In genomic region chr6:89411269-89412070, GRCh38 we compare ENCODE assay signal across 8 cellular contexts. TPM values are rescaled to one million over a fixed set of nuclear protein-coding genes. Genes with fewer than 3 reads are reported as not detected.
DNase-seq lines count a peak whose midpoint lies in the region; ATAC-seq and TF ChIP-seq lines count a peak whose summit lies in the region.

No MANE protein-coding gene starts in this region.

- peak in 6 of 10 experiments; percentile 2 to 35 (median 8) for DNase-seq in CD4-positive, alpha-beta T cell
- DNase-seq in T-helper 17 cell = peak in 2 of 3 donors; percentile 10 to 14
- DNase-seq in cerebellum (ENCODE audit: low spot score) = peak; percentile 36
- peak; percentile 60 to 74 (median 63) for DNase-seq in right lobe of liver
- DNase-seq in stimulated activated effector memory CD8-positive, alpha-beta T cell treated with anti-CD3 and anti-CD28 coated beads, Interleukin-12 subunit alpha, Interleukin-12 subunit beta, amount 100 ng/mL, for 72 hours (ENCODE audit: low spot score in 2 of 2) = peak; percentile 32 to 70
- no peak for DNase-seq in kidney glomerular epithelial cell (lab: John Stamatoyannopoulos, UW)

- TF ChIP-seq POLR2A in right lobe of liver (IDR thresholded peaks at IDR 0.05) = no peak

- peak overlapping the region; percentile 47 for H3K27ac Mint-ChIP-seq in CD4-positive, alpha-beta T cell
- peak overlapping the region; percentile 61 for H3K27ac Mint-ChIP-seq in T-helper 17 cell
- no peak overlapping the region for H3K27ac Mint-ChIP-seq in stimulated activated effector memory CD8-positive, alpha-beta T cell treated with anti-CD3 and anti-CD28 coated beads, Interleukin-12 subunit alpha, Interleukin-12 subunit beta, amount 100 ng/mL, for 72 hours

- H3K9me3 Mint-ChIP-seq in CD4-positive, alpha-beta T cell = no peaks in the 10 kb centered on the region
- no peaks in the 10 kb centered on the region for H3K9me3 Mint-ChIP-seq in stimulated activated effector memory CD8-positive, alpha-beta T cell treated with anti-CD3 and anti-CD28 coated beads, Interleukin-12 subunit alpha, Interleukin-12 subunit beta, amount 100 ng/mL, for 72 hours

- peaks cover 5% of the 10 kb centered on the region for H3K36me3 Mint-ChIP-seq in CD4-positive, alpha-beta T cell (ENCODE audit: low read depth)
- H3K36me3 Mint-ChIP-seq in T-helper 17 cell (ENCODE audit: low read depth) = peaks cover 6% of the 10 kb centered on the region
- no peaks in the 10 kb centered on the region for H3K36me3 Mint-ChIP-seq in stimulated activated effector memory CD8-positive, alpha-beta T cell treated with anti-CD3 and anti-CD28 coated beads, Interleukin-12 subunit alpha, Interleukin-12 subunit beta, amount 100 ng/mL, for 72 hours

- H3K27me3 Mint-ChIP-seq in CD4-positive, alpha-beta T cell = peaks cover 12% of the 10 kb centered on the region
- peaks cover 14% of the 10 kb centered on the region for H3K27me3 Mint-ChIP-seq in T-helper 17 cell

- CTCF ChIA-PET in CD4-positive, alpha-beta T cell (lab: Charles Lee) = no interaction called here

- H3K27ac ChIP-seq in CD4-positive, alpha-beta T cell (ENCODE audit: low read depth, low read length) = no peak overlapping the region
- H3K27ac ChIP-seq in right lobe of liver = peak overlapping the region; percentile 47 to 70 (median 55)

- POLR2A ChIA-PET in CD4-positive, alpha-beta T cell (lab: Charles Lee) = interaction anchor here (0.7 to 2.8 kb wide), 8 partner anchors 12 to 448 kb away, joined by 3 to 18 read pairs (median 4); partner anchors contain the start of genes PNRC1, RNGTT and UBE2J1

- TF ChIP-seq CTCF in CD4-positive, alpha-beta T cell (IDR thresholded peaks at IDR 0.05) = no peak
- no peak for TF ChIP-seq CTCF in right lobe of liver (IDR thresholded peaks at IDR 0.05)

- peak overlapping the region; percentile 70 to 90 (median 76) for H3K4me3 ChIP-seq in right lobe of liver

- peaks cover 4% of the 10 kb centered on the region for H3K27me3 ChIP-seq in CD4-positive, alpha-beta T cell (ENCODE audit: control insufficient read depth, insufficient read depth, low read length)
- no peaks in the 10 kb centered on the region for H3K27me3 ChIP-seq in right lobe of liver

- H3K36me3 ChIP-seq in right lobe of liver = no peaks in the 10 kb centered on the region

- intact Hi-C loops in CD4-positive, alpha-beta T cell (cut with DNase I, micrococcal nuclease) = loop anchor here (5.0 kb wide), 2 partner anchors 34 to 64 kb away; no protein-coding TSS in a partner anchor
- intact Hi-C loops in right lobe of liver (cut with DNase I) = no loop called here

- no peaks in the 10 kb centered on the region for H3K9me3 ChIP-seq in CD4-positive, alpha-beta T cell (ENCODE audit: control insufficient read depth, low read length)
- H3K9me3 ChIP-seq in T-helper 17 cell (ENCODE audit: control insufficient read depth, low read length, poor library complexity, severe bottlenecking) (no peaks in the 10 kb centered on the region), right lobe of liver (no peaks in the 10 kb centered on the region)

- peaks cover 0 to 8% (median 0%) of the 10 kb centered on the region in 4 donors for H3K4me1 ChIP-seq in right lobe of liver

- ATAC-seq in CD4-positive, alpha-beta T cell (ENCODE audit: poor library complexity) = peak; percentile 42
- ATAC-seq in GM19397 (IDR thresholded peaks at IDR 0.05; ENCODE audit: unreplicated experiment) (peak; percentile 49), HG03521 (IDR thresholded peaks at IDR 0.05; ENCODE audit: unreplicated experiment) (peak; percentile 38), T-helper 17 cell (peak; percentile 53), right lobe of liver (peak; percentile 58 to 68 (median 65))
- peak; percentile 74 for ATAC-seq in stimulated activated effector memory CD8-positive, alpha-beta T cell treated with anti-CD3 and anti-CD28 coated beads, Interleukin-12 subunit alpha, Interleukin-12 subunit beta, amount 100 ng/mL, for 72 hours

- 0% methylated on average over 16 of the region's 83 CpGs for WGBS in right lobe of liver (ENCODE audit: insufficient coverage, low coverage, low lambda C conversion rate, missing lambda C conversion rate)

- H3K4me3 Mint-ChIP-seq in CD4-positive, alpha-beta T cell = peak overlapping the region; percentile 90
- peak overlapping the region; percentile 84 for H3K4me3 Mint-ChIP-seq in T-helper 17 cell
- H3K4me3 Mint-ChIP-seq in stimulated activated effector memory CD8-positive, alpha-beta T cell treated with anti-CD3 and anti-CD28 coated beads, Interleukin-12 subunit alpha, Interleukin-12 subunit beta, amount 100 ng/mL, for 72 hours = peak overlapping the region; percentile 85

- peaks cover 14% of the 10 kb centered on the region for H3K4me1 Mint-ChIP-seq in CD4-positive, alpha-beta T cell (ENCODE audit: low read depth)
- peaks cover 11% of the 10 kb centered on the region for H3K4me1 Mint-ChIP-seq in T-helper 17 cell
- peaks cover under 1% of the 10 kb centered on the region for H3K4me1 Mint-ChIP-seq in stimulated activated effector memory CD8-positive, alpha-beta T cell treated with anti-CD3 and anti-CD28 coated beads, Interleukin-12 subunit alpha, Interleukin-12 subunit beta, amount 100 ng/mL, for 72 hours

RNA-seq across cellular contexts. Expression of gene RRAGD, which starts 0.6 kb away (rescaled TPM):
- total RNA-seq in CD4-positive, alpha-beta T cell = 10 to 100 TPM in 1 of 2 experiments, 1 to 10 TPM in 1; 9.0 to 10.2 TPM
- 1 to 10 TPM; 7.8 to 8.9 TPM for total RNA-seq in T-helper 17 cell
- 39.9 TPM for total RNA-seq in cerebellum
- total RNA-seq in right lobe of liver = 10 to 100 TPM in 4 of 6 experiments, 1 to 10 TPM in 2; 7.1 to 18.7 (median 12.2) TPM

RNA-seq across cellular contexts. Expression of gene ANKRD6, which starts 21.5 kb away (rescaled TPM):
- 1 to 10 TPM; 3.8 to 4.8 TPM for total RNA-seq in CD4-positive, alpha-beta T cell
- 1 to 10 TPM; 3.8 to 7.9 TPM for total RNA-seq in T-helper 17 cell
- total RNA-seq in cerebellum = 44.1 TPM
- 10 to 100 TPM in 2 of 6 experiments, 1 to 10 TPM in 4; 5.3 to 14.8 (median 8.3) TPM for total RNA-seq in right lobe of liver

RNA-seq across cellular contexts. Expression of gene UBE2J1, which starts 58.9 kb away (rescaled TPM):
- 10 to 100 TPM; 34.7 to 34.9 TPM for total RNA-seq in CD4-positive, alpha-beta T cell
- total RNA-seq in T-helper 17 cell (10 to 100 TPM; 32.1 to 35.2 TPM), cerebellum (38.4 TPM), right lobe of liver (10 to 100 TPM; 14.9 to 22.3 (median 19.7) TPM)

Comparison
In these comparisons a context has a peak if more than half of its experiments do, and no peak if none do; other contexts are left out.
1. intact Hi-C loops: an anchor here in CD4-positive, alpha-beta T cell (5.0 kb wide); none called in right lobe of liver.